ENCODE assay signal across 24 cellular contexts in the genomic region with DNA sequence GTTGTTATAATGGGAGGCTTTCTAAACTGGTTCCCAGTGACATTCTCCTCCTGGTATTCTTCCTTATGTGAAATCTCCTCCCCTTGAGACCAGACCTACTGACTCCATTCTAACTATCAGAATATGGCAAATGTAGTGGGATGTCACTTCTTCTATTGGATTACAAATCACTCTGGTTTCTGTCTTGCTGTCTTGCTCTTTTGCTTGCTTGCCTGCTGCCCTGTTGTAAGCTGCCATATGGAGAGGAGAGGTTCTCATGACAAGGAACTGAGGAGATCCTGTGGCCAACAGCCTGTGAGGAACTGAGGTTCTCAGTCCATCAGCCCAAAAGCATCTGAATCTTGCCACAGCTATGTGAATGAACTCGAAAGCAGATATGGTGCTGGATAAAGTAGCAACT.
"Had no signal": no experiment of that assay in that cellular context is flagged by ENCODE, and none has a peak within 500 bp of the region (broad histone marks: within the 10 kb centered on the region; RNA-seq: fewer than 3 reads in every experiment).

No MANE protein-coding gene starts in this region.

- H3K36me3 ChIP-seq: suprapubic skin, transverse colon, uterus had no signal

- H3K27ac ChIP-seq: epithelial cell of prostate, foreskin keratinocyte, psoas muscle, skin epidermis, suprapubic skin, transverse colon, uterus had no signal

- H3K4me3 Mint-ChIP-seq: activated CD4-positive, alpha-beta T cell treated with anti-CD3 and anti-CD28 coated beads for 36 hours; activated naive CD8-positive, alpha-beta T cell; activated T-helper 1 cell treated with anti-CD3 and anti-CD28 coated beads, Interleukin-12 subunit alpha, Interleukin-12 subunit beta, Interleukin-2, Interleukin-4 antibody, amounts not matched to agents 30 ng/mL and 10 ng/mL and 1 ng/mL, durations not matched to agents 14 hours and 24 hours and 36 hours; endodermal cell; mesothelial cell of epicardium; stimulated activated naive CD8-positive, alpha-beta T cell treated with anti-CD3 and anti-CD28 coated beads, Interleukin-15, amount 100 ng/mL, for 72 hours; T-helper 2 cell treated with Interferon-gamma antibody and Interleukin-4, amounts not matched to agents 5 μg/mL and 100 μg/mL, for 36 hours had no signal

- FAIRE-seq: colon, keratinocyte, TTC549 had no signal

- H3K4me1 ChIP-seq: foreskin keratinocyte, psoas muscle, uterus had no signal

- H3K27ac Mint-ChIP-seq: activated CD4-positive, alpha-beta T cell treated with anti-CD3 and anti-CD28 coated beads for 36 hours; activated naive CD8-positive, alpha-beta T cell; activated T-helper 1 cell treated with anti-CD3 and anti-CD28 coated beads, Interleukin-12 subunit alpha, Interleukin-12 subunit beta, Interleukin-2, Interleukin-4 antibody, amounts not matched to agents 30 ng/mL and 10 ng/mL and 1 ng/mL, durations not matched to agents 14 hours and 24 hours and 36 hours; endodermal cell; mesothelial cell of epicardium; stimulated activated naive CD8-positive, alpha-beta T cell treated with anti-CD3 and anti-CD28 coated beads, Interleukin-15, amount 100 ng/mL, for 72 hours; T-helper 2 cell treated with Interferon-gamma antibody and Interleukin-4, amounts not matched to agents 5 μg/mL and 100 μg/mL, for 36 hours had no signal

- ATAC-seq: activated CD4-positive, alpha-beta T cell treated with anti-CD3 and anti-CD28 coated beads for 36 hours; foreskin keratinocyte; left lobe of liver; psoas muscle; stimulated activated naive CD8-positive, alpha-beta T cell treated with anti-CD3 and anti-CD28 coated beads, Interleukin-15, amount 100 ng/mL, for 72 hours had no signal

- DNase-seq: activated CD4-positive, alpha-beta T cell treated with anti-CD3 and anti-CD28 coated beads for 36 hours; activated CD4-positive, alpha-beta T cell treated with anti-CD3 and anti-CD28 coated beads, Interleukin-2, amount 50 U/mL, for 48 hours; activated gamma-delta T cell treated with Interleukin-2 at 50 U/mL for 16 hours; activated T-cell treated with anti-CD3 and anti-CD28 coated beads for 4 hours; amniotic stem cell; endodermal cell; foreskin keratinocyte; psoas muscle; right cardiac atrium; stimulated activated naive CD8-positive, alpha-beta T cell treated with anti-CD3 and anti-CD28 coated beads, Interleukin-15, amount 100 ng/mL, for 72 hours; transverse colon; uterus had no signal

- H3K9me3 ChIP-seq: psoas muscle, suprapubic skin, transverse colon, uterus had no signal

- H3K9me3 Mint-ChIP-seq: activated T-helper 1 cell treated with anti-CD3 and anti-CD28 coated beads, Interleukin-12 subunit alpha, Interleukin-12 subunit beta, Interleukin-2, Interleukin-4 antibody, amounts not matched to agents 30 ng/mL and 10 ng/mL and 1 ng/mL, durations not matched to agents 14 hours and 24 hours and 36 hours; endodermal cell; mesothelial cell of epicardium; stimulated activated naive CD8-positive, alpha-beta T cell treated with anti-CD3 and anti-CD28 coated beads, Interleukin-15, amount 100 ng/mL, for 72 hours; T-helper 2 cell treated with Interferon-gamma antibody and Interleukin-4, amounts not matched to agents 5 μg/mL and 100 μg/mL, for 36 hours had no signal

- H3K27me3 ChIP-seq: uterus had no signal

- H3K4me3 ChIP-seq: lung, psoas muscle, skin epidermis, suprapubic skin, transverse colon, uterus had no signal

- H3K36me3 Mint-ChIP-seq: mesothelial cell of epicardium had no signal
